Comparison of ENCODE assay signal across 21 cellular contexts in genomic region chr3:195447205-195447604, GRCh38. TPM values are rescaled to one million over a fixed set of nuclear protein-coding genes. Genes with fewer than 3 reads are reported as not detected.
DNase-seq lines count a peak whose midpoint lies in the region; ATAC-seq and TF ChIP-seq lines count a peak whose summit lies in the region.
"Had no signal": no experiment of that assay in that cellular context is flagged by ENCODE, and none has a peak within 500 bp of the region (broad histone marks: within the 10 kb centered on the region; RNA-seq: fewer than 3 reads in every experiment).

No MANE protein-coding gene starts in this region.

- H3K27ac ChIP-seq in endodermal cell (ENCODE audit: low read depth, low read length) (no peak overlapping the region), transverse colon (no peak overlapping the region)
- H3K27ac ChIP-seq: 22Rv1, A549, C4-2B, HL-60 had no signal

- no peak overlapping the region for H3K4me3 ChIP-seq in endodermal cell (ENCODE audit: low read length)
- no peak overlapping the region for H3K4me3 ChIP-seq in transverse colon
- no peak overlapping the region for H3K4me3 ChIP-seq in foreskin fibroblast (ENCODE audit: low read depth in 1 of 2, low read length in 2 of 2)
- H3K4me3 ChIP-seq: A549 had no signal

- H3K36me3 Mint-ChIP-seq in endodermal cell (ENCODE audit: low read depth), result no peaks in the 10 kb centered on the region

- H3K27me3 ChIP-seq in endodermal cell (ENCODE audit: control insufficient read depth, insufficient read depth, low read length, poor library complexity, severe bottlenecking) (no peaks in the 10 kb centered on the region), transverse colon (no peaks in the 10 kb centered on the region)

- in situ Hi-C loops in transverse colon (cut with MboI; ENCODE audit: low pct_ligation_motif_present in 1 of 4, low pct_unique_long_range_greater_than_20kb in 1 of 4, low sequenced_read_pairs in 3 of 4), result no loop called here

- H3K27me3 Mint-ChIP-seq in endodermal cell (ENCODE audit: insufficient read depth), result no peaks in the 10 kb centered on the region
- H3K27me3 Mint-ChIP-seq: CD4-positive, alpha-beta memory T cell had no signal

- TF ChIP-seq CTCF in endodermal cell (conservative IDR thresholded peaks at IDR 0.05), result no peak
- no peak for TF ChIP-seq CTCF in transverse colon (IDR thresholded peaks at IDR 0.05)
- no peak for TF ChIP-seq CTCF in foreskin fibroblast (IDR thresholded peaks at IDR 0.05; ENCODE audit: low read depth, low read length)

- TF ChIP-seq POLR2A in transverse colon (IDR thresholded peaks at IDR 0.05), result no peak

- ATAC-seq in HG03095 (IDR thresholded peaks at IDR 0.05; ENCODE audit: unreplicated experiment), result no peak
- ATAC-seq: A549 had no signal

- no peak overlapping the region for H3K9ac ChIP-seq in endodermal cell (ENCODE audit: extremely low read depth, low read length, poor library complexity, severe bottlenecking)

- intact Hi-C loops in transverse colon (cut with DNase I; ENCODE audit: low total_unique reads), result no loop called here

- 94% methylated on average over 6 of the region's 6 CpGs for WGBS in endodermal cell (ENCODE audit: insufficient coverage in 1 of 2, insufficient read length in 1 of 2), 2 experiments
- 77 to 80% methylated on average over 1 to 6 of the region's 6 CpGs for WGBS in transverse colon (ENCODE audit: low coverage in 1 of 2), 2 donors

- H3K4me1 ChIP-seq in endodermal cell (ENCODE audit: control insufficient read depth, insufficient read depth, low read length), result no peaks in the 10 kb centered on the region
- peaks cover 7 to 21% (median 8%) of the 10 kb centered on the region in 4 donors for H3K4me1 ChIP-seq in transverse colon

- H3K9me3 ChIP-seq in endodermal cell (ENCODE audit: control insufficient read depth, low read length) (no peaks in the 10 kb centered on the region), transverse colon (no peaks in the 10 kb centered on the region)
- H3K9me3 ChIP-seq: A549 had no signal

- H3K4me1 Mint-ChIP-seq in endodermal cell, result peaks cover 27% of the 10 kb centered on the region

- no peak overlapping the region for H3K4me3 Mint-ChIP-seq in endodermal cell
- H3K4me3 Mint-ChIP-seq: CD4-positive, alpha-beta memory T cell; H9 had no signal

- no peaks in the 10 kb centered on the region for H3K36me3 ChIP-seq in endodermal cell (ENCODE audit: control insufficient read depth, insufficient read depth, low read length)
- no peaks in the 10 kb centered on the region for H3K36me3 ChIP-seq in transverse colon

- DNase-seq in NCI-H82 treated with DMSO at 0.1 percent for 48 hours (lab: John Stamatoyannopoulos, UW; ENCODE audit: unreplicated experiment) (peak; percentile 24), NCI-H82 (lab: John Stamatoyannopoulos, UW) (no peak), SK-N-DZ (ENCODE audit: low spot score) (peak; percentile 73), endodermal cell (no peak), transverse colon (peak; percentile 42), foreskin fibroblast (no peak), epidermal melanocyte (ENCODE audit: insufficient read length, low spot score) (no peak)
- DNase-seq: AML-193; CD4-positive, alpha-beta memory T cell; DMS153; DMS79 treated with DMSO at 0.1 percent for 48 hours; GF-D8; GOT3; H9; IMR-90; KBM-7 had no signal

- H3K27ac Mint-ChIP-seq in endodermal cell, result peak overlapping the region; percentile 2

- no peak for TF ChIP-seq EP300 in transverse colon (IDR thresholded peaks at IDR 0.05; ENCODE audit: low read depth)

- H3K9me3 Mint-ChIP-seq in endodermal cell, result no peaks in the 10 kb centered on the region
- H3K9me3 Mint-ChIP-seq: CD4-positive, alpha-beta memory T cell had no signal

RNA-seq across cellular contexts. Expression of gene ACAP2, which starts 4.4 kb away (rescaled TPM):
- 22.6 and 26.1 TPM in 2 replicates for polyA plus RNA-seq in SK-N-DZ (2014; cell fraction: cytosol; rRNA removed)
- 22.9 and 24.5 TPM in 2 replicates for polyA plus RNA-seq in SK-N-DZ (2014; cell fraction: nucleus; rRNA removed)
- total RNA-seq in endodermal cell (10 to 100 TPM; 61.9 to 70.5 TPM), transverse colon (10 to 100 TPM; 17.3 to 97.5 (median 64.6) TPM)
- 30.6 TPM for polyA plus RNA-seq in endodermal cell (2013, experiment 1 of 2)
- 30.1 TPM for polyA plus RNA-seq in endodermal cell (2013, experiment 2 of 2)

Comparison
In these comparisons a context has a peak if more than half of its experiments do, and no peak if none do; other contexts are left out.
1. DNase-seq: peak in NCI-H82 treated with DMSO at 0.1 percent for 48 hours (single experiment), SK-N-DZ (single experiment) and transverse colon (single experiment); none in NCI-H82 (single experiment), endodermal cell (single experiment), foreskin fibroblast (0 of 2) and epidermal melanocyte (single experiment).